ENCODE assay signal across 19 cellular contexts in the genomic region with DNA sequence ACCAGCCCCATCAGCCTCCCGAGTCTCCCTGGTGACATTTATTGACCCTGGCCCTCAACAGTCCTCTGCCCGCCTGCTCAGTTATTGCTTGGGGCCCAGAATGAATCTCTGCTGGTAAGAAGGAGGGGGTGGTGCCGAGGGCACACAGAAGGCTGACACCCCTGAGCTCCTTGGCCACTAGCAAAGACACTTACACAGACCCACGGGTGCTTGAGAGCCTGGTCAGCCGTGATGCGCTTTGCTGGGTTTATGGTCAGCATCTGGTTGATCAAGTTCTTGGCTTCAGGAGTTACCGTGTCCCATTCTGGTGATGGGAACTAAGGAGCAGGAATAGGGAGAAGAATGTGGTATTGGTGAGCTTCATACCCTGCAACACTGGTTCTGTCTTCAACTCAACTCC. TPM values are rescaled to one million over a fixed set of nuclear protein-coding genes. Genes with fewer than 3 reads are reported as not detected.
A peak's percentile ranks its signal among the peaks of the same experiment; 100 is the strongest.
DNase-seq lines count a peak whose midpoint lies in the region; ATAC-seq and TF ChIP-seq lines count a peak whose summit lies in the region.
"Had no signal": no experiment of that assay in that cellular context is flagged by ENCODE, and none has a peak within 500 bp of the region (broad histone marks: within the 10 kb centered on the region; RNA-seq: fewer than 3 reads in every experiment).

No MANE protein-coding gene starts in this region.

- no peaks in the 10 kb centered on the region for H3K27me3 Mint-ChIP-seq in activated CD4-positive, alpha-beta T cell treated with anti-CD3 and anti-CD28 coated beads, Interleukin-2, amount 10 ng/mL, durations not matched to agents 7 days and 5 days
- H3K27me3 Mint-ChIP-seq in T-helper 17 cell: no peaks in the 10 kb centered on the region
- H3K27me3 Mint-ChIP-seq in H9 (ENCODE audit: low read depth): no peaks in the 10 kb centered on the region
- H3K27me3 Mint-ChIP-seq: B cell; CD4-positive, alpha-beta T cell had no signal

- no peaks in the 10 kb centered on the region for H3K79me1 ChIP-seq in H9 (ENCODE audit: insufficient read depth, low read depth, low read length, poor library complexity, severe bottlenecking)

- H3K23me2 ChIP-seq in H9 (ENCODE audit: insufficient read length, low read depth, low read length, poor library complexity, severe bottlenecking): no peaks in the 10 kb centered on the region

- H2BK5ac ChIP-seq in H9 (ENCODE audit: insufficient read length, low read length): no peak overlapping the region

- peaks cover 61% of the 10 kb centered on the region for H3K36me3 Mint-ChIP-seq in activated CD4-positive, alpha-beta T cell treated with anti-CD3 and anti-CD28 coated beads, Interleukin-2, amount 10 ng/mL, durations not matched to agents 7 days and 5 days (ENCODE audit: low read depth)
- H3K36me3 Mint-ChIP-seq in T-helper 17 cell (ENCODE audit: low read depth): peaks cover 9% of the 10 kb centered on the region
- peaks cover 23 to 70% (median 53%) of the 10 kb centered on the region in 3 experiments; a peak in 6 of 7 replicates for H3K36me3 Mint-ChIP-seq in H9 (ENCODE audit: insufficient read depth in 1 of 3, low read depth in 3 of 3)

- no peaks in the 10 kb centered on the region for H3K9me3 Mint-ChIP-seq in activated CD4-positive, alpha-beta T cell treated with anti-CD3 and anti-CD28 coated beads, Interleukin-2, amount 10 ng/mL, durations not matched to agents 7 days and 5 days
- H3K9me3 Mint-ChIP-seq in H9: no peaks in the 10 kb centered on the region
- H3K9me3 Mint-ChIP-seq: CD4-positive, alpha-beta T cell; CD8-positive, alpha-beta T cell had no signal

- H3K79me2 ChIP-seq in H9 (ENCODE audit: insufficient read depth, low read length): no peaks in the 10 kb centered on the region

- H3K14ac ChIP-seq in H9 (ENCODE audit: insufficient read depth, low read length): no peak overlapping the region

- no peak overlapping the region for H2BK15ac ChIP-seq in H9 (ENCODE audit: low read depth, low read length)

- H3T11ph ChIP-seq in H9 (ENCODE audit: low read length): no peak overlapping the region

- H3K56ac ChIP-seq in H9 (ENCODE audit: insufficient read length, low read depth, low read length): no peak overlapping the region

- H3K27ac ChIP-seq in sigmoid colon (no peak overlapping the region), thyroid gland (no peak overlapping the region), H9 (ENCODE audit: insufficient read length, low read depth, low read length) (no peak overlapping the region)
- H3K27ac ChIP-seq: 22Rv1; A549; BLaER1 treated with 17β-estradiol and CSF1 and Interleukin-3, amounts not matched to agents 10 nM and 100 nM; C4-2B had no signal

- TF ChIP-seq POLR2A in sigmoid colon (IDR thresholded peaks at IDR 0.05) (no peak), thyroid gland (IDR thresholded peaks at IDR 0.05) (no peak)

- no peak overlapping the region for H2BK120ac ChIP-seq in H9 (ENCODE audit: low read depth, low read length, poor library complexity, severe bottlenecking)

- no peak overlapping the region for H2AK5ac ChIP-seq in H9 (ENCODE audit: insufficient read length, low read length)

- CTCF ChIA-PET in activated CD4-positive, alpha-beta T cell treated with anti-CD3 and anti-CD28 coated beads, Interleukin-2, amount 10 ng/mL, durations not matched to agents 7 days and 5 days (lab: Charles Lee): interaction anchor here (0.9 to 11.6 kb wide), 8 partner anchors 12 to 96 kb away, joined by 3 to 212 read pairs (median 3); partner anchors contain the start of gene CAMK2G

- no peak overlapping the region for H3K23ac ChIP-seq in H9 (ENCODE audit: insufficient read length, low read depth, low read length)

- H4K5ac ChIP-seq in H9 (ENCODE audit: insufficient read length, low read depth, low read length): no peak overlapping the region

- H3K9ac ChIP-seq in H9 (ENCODE audit: extremely low read depth, insufficient read length, low read length): no peak overlapping the region
- H3K9ac ChIP-seq: BLaER1 treated with 17β-estradiol and CSF1 and Interleukin-3, amounts not matched to agents 10 nM and 100 nM had no signal

- no peak overlapping the region for H2BK20ac ChIP-seq in H9 (ENCODE audit: low read depth, low read length, poor library complexity, severe bottlenecking)

- no peak for ATAC-seq in T-helper 17 cell
- ATAC-seq: A549; CD8-positive, alpha-beta T cell had no signal

- peaks cover 18% of the 10 kb centered on the region for H3K4me1 Mint-ChIP-seq in activated CD4-positive, alpha-beta T cell treated with anti-CD3 and anti-CD28 coated beads, Interleukin-2, amount 10 ng/mL, durations not matched to agents 7 days and 5 days
- H3K4me1 Mint-ChIP-seq in T-helper 17 cell: peaks cover 16% of the 10 kb centered on the region
- peaks cover 8 to 9% of the 10 kb centered on the region in 2 experiments for H3K4me1 Mint-ChIP-seq in H9

- H3K4me3 ChIP-seq in sigmoid colon (no peak overlapping the region), thyroid gland (replicated peaks in 1 of 3) (no peak overlapping the region)
- H3K4me3 ChIP-seq: A549; BLaER1 treated with 17β-estradiol and CSF1 and Interleukin-3, amounts not matched to agents 10 nM and 100 nM had no signal

- H3K4me2 ChIP-seq in H9 (ENCODE audit: insufficient read depth, insufficient read length, low read length): no peak overlapping the region
- H3K4me2 ChIP-seq: A549; BLaER1 treated with 17β-estradiol and CSF1 and Interleukin-3, amounts not matched to agents 10 nM and 100 nM had no signal

- intact Hi-C loops in sigmoid colon (cut with DNase I) (no loop called here), thyroid gland (cut with DNase I) (loop anchor here (2.0 to 5.0 kb wide), 2 partner anchors 34 to 95 kb away; no protein-coding TSS in a partner anchor)

- peak overlapping the region; percentile 13 for H3K27ac Mint-ChIP-seq in activated CD4-positive, alpha-beta T cell treated with anti-CD3 and anti-CD28 coated beads, Interleukin-2, amount 10 ng/mL, durations not matched to agents 7 days and 5 days
- H3K27ac Mint-ChIP-seq in T-helper 17 cell: peak overlapping the region; percentile 49
- no peak overlapping the region for H3K27ac Mint-ChIP-seq in H9
- H3K27ac Mint-ChIP-seq: B cell; CD4-positive, alpha-beta T cell had no signal

- no peak overlapping the region for H2BK12ac ChIP-seq in H9 (ENCODE audit: insufficient read length, low read depth, low read length)

- H3K18ac ChIP-seq in H9 (ENCODE audit: insufficient read length, low read depth, low read length): no peak overlapping the region

- H4K91ac ChIP-seq in H9 (ENCODE audit: insufficient read length, low read depth, low read length): no peak overlapping the region

- H3K4me1 ChIP-seq in sigmoid colon (peaks cover 0 to 35% (median 34%) of the 10 kb centered on the region in 4 donors), thyroid gland (peaks cover 4 to 8% of the 10 kb centered on the region in 2 donors), H9 (ENCODE audit: insufficient read depth, low read length) (no peaks in the 10 kb centered on the region)

- WGBS in sigmoid colon, 2 donors: 90 to 92% methylated on average over 7 of the region's 7 CpGs
- 61 to 67% methylated on average over 7 of the region's 7 CpGs for WGBS in thyroid gland, 2 donors
- WGBS in H9 (ENCODE audit: extremely low coverage, insufficient read length, low lambda C conversion rate): no CpG with 5 or more reads among the region's 7 CpGs

- DNase-seq in activated CD4-positive, alpha-beta T cell treated with anti-CD3 and anti-CD28 coated beads, Interleukin-2, amount 10 ng/mL, durations not matched to agents 7 days and 5 days: no peak
- DNase-seq in activated CD4-positive, alpha-beta T cell treated with anti-CD3 and anti-CD28 coated beads for 1 hour: no peak
- no peak for DNase-seq in T-helper 17 cell
- peak; percentile 52 for DNase-seq in sigmoid colon
- peak; percentile 61 to 67 for DNase-seq in thyroid gland
- no peak for DNase-seq in dedifferentiated amniotic fluid mesenchymal stem cell (ENCODE audit: extremely low spot score)
- DNase-seq in H9: no peak
- DNase-seq: AML-193; Caco-2; Calu3; CD4-positive, alpha-beta T cell; CD8-positive, alpha-beta T cell; DMS79 treated with DMSO at 0.1 percent for 48 hours; GF-D8 had no signal

- no peak overlapping the region for H2AFZ ChIP-seq in H9 (ENCODE audit: low read length)

- no peak for TF ChIP-seq CTCF in sigmoid colon (IDR thresholded peaks at IDR 0.05)
- TF ChIP-seq CTCF in thyroid gland (IDR thresholded peaks at IDR 0.05): no peak
- no peak for TF ChIP-seq CTCF in H9 (conservative IDR thresholded peaks at IDR 0.05)

- POLR2A ChIA-PET in activated CD4-positive, alpha-beta T cell treated with anti-CD3 and anti-CD28 coated beads, Interleukin-2, amount 10 ng/mL, durations not matched to agents 7 days and 5 days (lab: Charles Lee): interaction anchor here (0.6 kb wide), 1 partner anchor 33 kb away, joined by 4 read pairs; no protein-coding TSS in a partner anchor

- H3K4ac ChIP-seq in H9 (ENCODE audit: low read depth, low read length): no peak overlapping the region

- H3K27me3 ChIP-seq in sigmoid colon: no peaks in the 10 kb centered on the region
- H3K27me3 ChIP-seq in thyroid gland: no peaks in the 10 kb centered on the region
- no peaks in the 10 kb centered on the region for H3K27me3 ChIP-seq in H9 (ENCODE audit: insufficient read depth, low read length)
- H3K27me3 ChIP-seq: BLaER1 treated with 17β-estradiol and CSF1 and Interleukin-3, amounts not matched to agents 10 nM and 100 nM had no signal

- peaks cover 38 to 72% (median 51%) of the 10 kb centered on the region in 4 donors for H3K36me3 ChIP-seq in sigmoid colon
- H3K36me3 ChIP-seq in thyroid gland: peaks cover 18 to 29% of the 10 kb centered on the region in 2 donors

- no peak overlapping the region for H4K8ac ChIP-seq in H9 (replicated peaks; ENCODE audit: insufficient read length, low read depth, low read length)

- no peaks in the 10 kb centered on the region for H4K20me1 ChIP-seq in H9 (ENCODE audit: control insufficient read depth, insufficient read depth, insufficient read length)

- TF ChIP-seq EP300 in sigmoid colon (IDR thresholded peaks at IDR 0.05): no peak

- H3K9me3 ChIP-seq in T-helper 17 cell (ENCODE audit: control insufficient read depth, low read length, poor library complexity, severe bottlenecking): no peaks in the 10 kb centered on the region
- no peaks in the 10 kb centered on the region for H3K9me3 ChIP-seq in sigmoid colon
- H3K9me3 ChIP-seq in thyroid gland: no peaks in the 10 kb centered on the region
- H3K9me3 ChIP-seq in H9 (ENCODE audit: control insufficient read depth, low read depth, low read length): no peaks in the 10 kb centered on the region
- H3K9me3 ChIP-seq: A549; BLaER1 treated with 17β-estradiol and CSF1 and Interleukin-3, amounts not matched to agents 10 nM and 100 nM; Caco-2 had no signal

- no peak overlapping the region for H3K4me3 Mint-ChIP-seq in activated CD4-positive, alpha-beta T cell treated with anti-CD3 and anti-CD28 coated beads, Interleukin-2, amount 10 ng/mL, durations not matched to agents 7 days and 5 days
- H3K4me3 Mint-ChIP-seq in T-helper 17 cell (no peak overlapping the region), H9 (no peak overlapping the region)
- H3K4me3 Mint-ChIP-seq: B cell; CD4-positive, alpha-beta T cell; CD8-positive, alpha-beta T cell had no signal

RNA-seq across cellular contexts. Expression of gene CAMK2G, which starts 27.3 kb away (rescaled TPM):
- 10 to 100 TPM; 54.4 to 55.8 TPM for total RNA-seq in activated CD4-positive, alpha-beta T cell treated with anti-CD3 and anti-CD28 coated beads, Interleukin-2, amount 10 ng/mL, durations not matched to agents 7 days and 5 days
- total RNA-seq in T-helper 17 cell (10 to 100 TPM; 52.6 to 59.6 TPM), sigmoid colon (100 to 1,000 TPM; 153 to 221 (median 209) TPM), thyroid gland (10 to 100 TPM; 21.2 to 27.4 (median 22.3) TPM), H9 (2021) (30.4 and 31.8 TPM in 2 replicates)
- 10 to 100 TPM; 14.4 to 34.8 (median 17.6) TPM for polyA plus RNA-seq in sigmoid colon

RNA-seq across cellular contexts. Expression of gene NDST2, which starts 35.6 kb away (rescaled TPM):
- total RNA-seq in activated CD4-positive, alpha-beta T cell treated with anti-CD3 and anti-CD28 coated beads, Interleukin-2, amount 10 ng/mL, durations not matched to agents 7 days and 5 days: 10 to 100 TPM; 53.0 to 61.8 TPM
- total RNA-seq in T-helper 17 cell: 10 to 100 TPM; 80.6 to 80.9 TPM
- 10 to 100 TPM; 23.9 to 56.2 (median 28.3) TPM for total RNA-seq in sigmoid colon
- 10 to 100 TPM in 2 of 3 donors, 1 to 10 TPM in 1; 3.9 to 21.0 (median 17.0) TPM for polyA plus RNA-seq in sigmoid colon
- total RNA-seq in thyroid gland: 10 to 100 TPM; 12.1 to 31.0 (median 25.0) TPM
- 22.0 and 22.9 TPM in 2 replicates for total RNA-seq in H9 (2021)

Comparison
In these comparisons a context has a peak if more than half of its experiments do, and no peak if none do; other contexts are left out.
1. DNase-seq: peak in sigmoid colon (single experiment) and thyroid gland (2 of 2); none in activated CD4-positive, alpha-beta T cell treated with anti-CD3 and anti-CD28 coated beads, Interleukin-2, amount 10 ng/mL, durations not matched to agents 7 days and 5 days (single experiment), activated CD4-positive, alpha-beta T cell treated with anti-CD3 and anti-CD28 coated beads for 1 hour (single experiment), T-helper 17 cell (0 of 3), dedifferentiated amniotic fluid mesenchymal stem cell (single experiment) and H9 (single experiment).
2. H3K27ac Mint-ChIP-seq: peak in activated CD4-positive, alpha-beta T cell treated with anti-CD3 and anti-CD28 coated beads, Interleukin-2, amount 10 ng/mL, durations not matched to agents 7 days and 5 days (single experiment) and T-helper 17 cell (single experiment); none in H9 (0 of 3).